In genomic region chr5:997001-997474, GRCh38 we compare ENCODE assay signal across 1 cellular context.
A peak's percentile ranks its signal among the peaks of the same experiment; 100 is the strongest.
TF ChIP-seq lines count a peak whose summit lies in the region.

No MANE protein-coding gene starts in this region.

TF ChIP-seq in K562, 482 proteins besides CTCF, POLR2A, EP300 and RAD21 (continued from another document and continues in another):
- TF ChIP-seq ZNF407 (IDR thresholded peaks at IDR 0.05; ENCODE audit: low read depth) (no peak), SMARCA5 (IDR thresholded peaks at IDR 0.05) (no peak), MNT (conservative IDR thresholded peaks at IDR 0.05) (no peak), YY1 (IDR thresholded peaks at IDR 0.05; ENCODE audit: borderline replicate concordance in 1 of 3, control insufficient read depth in 1 of 3, extremely low read depth in 1 of 3, insufficient read depth in 3 of 3, insufficient read length in 1 of 3, insufficient replicate concordance in 2 of 3, low read depth in 1 of 3, low read length in 2 of 3) (no peak), RBBP5 (IDR thresholded peaks at IDR 0.05; ENCODE audit: borderline replicate concordance, insufficient read depth, low read length, poor library complexity, severe bottlenecking) (no peak), GABPA (tag; conservative IDR thresholded peaks at IDR 0.05; ENCODE audit: low read depth) (peak; percentile 80), DEAF1 (CRISPR knock-in tag; IDR thresholded peaks at IDR 0.05) (no peak), HOMEZ (CRISPR knock-in tag; IDR thresholded peaks at IDR 0.05) (no peak), FOXA3 (CRISPR knock-in tag; conservative IDR thresholded peaks at IDR 0.05 in 1 of 2, IDR thresholded peaks at IDR 0.05 in 1 of 2) (no peak), L3MBTL2 (IDR thresholded peaks at IDR 0.05) (no peak), ZNF764 (CRISPR knock-in tag; IDR thresholded peaks at IDR 0.05; ENCODE audit: low read depth) (no peak), TAF15 (IDR thresholded peaks at IDR 0.05; ENCODE audit: low read depth, low read length) (no peak), NFRKB (IDR thresholded peaks at IDR 0.05; ENCODE audit: low read depth) (no peak), GABPB1 (CRISPR knock-in tag; IDR thresholded peaks at IDR 0.05) (peak; percentile 53; the same call in 1 of the 2 replicates), POLR2G (IDR thresholded peaks at IDR 0.05; ENCODE audit: low read depth, low read length) (no peak), ZNF76 (CRISPR knock-in tag; IDR thresholded peaks at IDR 0.05; ENCODE audit: borderline replicate concordance) (0 out of 2 replicates have a peak, but pooled peaks have one; percentile 42), SRF (CRISPR knock-in tag; IDR thresholded peaks at IDR 0.05) (no peak), NFE2 (IDR thresholded peaks at IDR 0.05; ENCODE audit: low read depth) (peak; percentile 21; the same call in 1 of the 2 replicates), ZEB2 (IDR thresholded peaks at IDR 0.05) (no peak), CEBPB (tag; IDR thresholded peaks at IDR 0.05) (no peak), ZNF445 (CRISPR knock-in tag; IDR thresholded peaks at IDR 0.05; ENCODE audit: low read depth) (no peak), HOXB6 (CRISPR knock-in tag; IDR thresholded peaks at IDR 0.05; ENCODE audit: borderline replicate concordance) (no peak), ELF2 (CRISPR knock-in tag; IDR thresholded peaks at IDR 0.05) (peak; percentile 67), NRF1 (conservative IDR thresholded peaks at IDR 0.05 in 1 of 2, IDR thresholded peaks at IDR 0.05 in 1 of 2) (0 out of 4 replicates have a peak, but pooled peaks of 1 of the 2 experiments have one; percentile 26), TEAD4 (IDR thresholded peaks at IDR 0.05; ENCODE audit: low read length) (peak; percentile 56), TEAD4 (CRISPR knock-in tag; IDR thresholded peaks at IDR 0.05; ENCODE audit: borderline replicate concordance) (0 out of 2 replicates have a peak, but pooled peaks have one; percentile 42), ZNF589 (CRISPR knock-in tag; IDR thresholded peaks at IDR 0.05; ENCODE audit: low read depth) (0 out of 2 replicates have a peak, but pooled peaks have one; percentile 31), DPF2 (IDR thresholded peaks at IDR 0.05) (no peak), PTTG1 (tag; IDR thresholded peaks at IDR 0.05; ENCODE audit: low read depth) (no peak), CLOCK (CRISPR knock-in tag; IDR thresholded peaks at IDR 0.05; ENCODE audit: borderline replicate concordance) (no peak), ZNF639 (CRISPR knock-in tag; conservative IDR thresholded peaks at IDR 0.05 in 1 of 2, IDR thresholded peaks at IDR 0.05 in 1 of 2) (no peak), PHB2 (IDR thresholded peaks at IDR 0.05; ENCODE audit: low read depth) (no peak), MYC (IDR thresholded peaks at IDR 0.05; ENCODE audit: low read depth, low read length) (no peak), MYC (CRISPR knock-in tag; IDR thresholded peaks at IDR 0.05; ENCODE audit: borderline replicate concordance, low read depth) (no peak), SMARCB1 (IDR thresholded peaks at IDR 0.05; ENCODE audit: insufficient read length, low read depth) (no peak), FOXO4 (CRISPR knock-in tag; IDR thresholded peaks at IDR 0.05) (no peak), TAF1 (IDR thresholded peaks at IDR 0.05; ENCODE audit: control insufficient read depth, extremely low read depth, insufficient read depth, low read length, severe bottlenecking) (no peak), RCOR1 (IDR thresholded peaks at IDR 0.05; ENCODE audit: borderline replicate concordance in 1 of 2, low read depth in 2 of 2, low read length in 2 of 2) (no peak), NCOA1 (IDR thresholded peaks at IDR 0.05; ENCODE audit: low read depth) (no peak), SRSF9 (IDR thresholded peaks at IDR 0.05; ENCODE audit: borderline replicate concordance, low read depth, low read length) (no peak), TEAD1 (CRISPR knock-in tag; IDR thresholded peaks at IDR 0.05) (peak; percentile 64 to 67; a peak in 2 of 4 replicates), ZBTB34 (CRISPR knock-in tag; IDR thresholded peaks at IDR 0.05) (no peak), POLR2AphosphoS2 (IDR thresholded peaks at IDR 0.05; ENCODE audit: low read length) (no peak), NR2C2 (CRISPR knock-in tag; IDR thresholded peaks at IDR 0.05) (no peak), NR2C2 (tag; IDR thresholded peaks at IDR 0.05) (peak; percentile 77), NUFIP1 (IDR thresholded peaks at IDR 0.05; ENCODE audit: partially characterized antibody) (no peak)
